Comparison of ENCODE assay signal across 8 cellular contexts in genomic region chrX:153953342-153953830, GRCh38. TPM values are rescaled to one million over a fixed set of nuclear protein-coding genes. Genes with fewer than 3 reads are reported as not detected.
A peak's percentile ranks its signal among the peaks of the same experiment; 100 is the strongest.
DNase-seq lines count a peak whose midpoint lies in the region; ATAC-seq and TF ChIP-seq lines count a peak whose summit lies in the region.

No MANE protein-coding gene starts in this region.

- H3K4me1 ChIP-seq in left lung: peaks cover 0 to 13% of the 10 kb centered on the region in 2 donors

- ATAC-seq in left lung (peak; percentile 82), HG03439 (IDR thresholded peaks at IDR 0.05; ENCODE audit: unreplicated experiment) (no peak)

- no peak overlapping the region for H3K4me3 ChIP-seq in left lung

- DNase-seq in ACHN (peak; percentile 47), NCI-H1048 (lab: John Stamatoyannopoulos, UW) (peak; percentile 46), cerebellar cortex (ENCODE audit: low spot score) (peak; percentile 67), left lung (peak; percentile 67 to 88)
- peak; percentile 63 to 72 for DNase-seq in activated CD4-positive, alpha-beta T cell treated with anti-CD3 and anti-CD28 coated beads for 24 hours (ENCODE audit: low read depth in 2 of 2)
- peak in 2 of 3 experiments; percentile 57 to 73 for DNase-seq in stimulated activated CD4-positive, alpha-beta T cell treated with anti-CD3 and anti-CD28 coated beads, TNF-alpha, amount 100 ng/mL, for 24 hours (ENCODE audit: low read depth in 3 of 3)

- in situ Hi-C loops in ACHN (cut with HindIII; ENCODE audit: low pct_ligation_motif_present, low pct_unique_long_range_greater_than_20kb, low sequenced_read_pairs): no loop called here

- peaks cover 0 to 97% of the 10 kb centered on the region in 2 donors for H3K36me3 ChIP-seq in left lung

- peak; percentile 91 to 98 for TF ChIP-seq CTCF in left lung (IDR thresholded peaks at IDR 0.05)

- no peak overlapping the region for H3K27ac ChIP-seq in left lung

- intact Hi-C loops in left lung (cut with DNase I): no loop called here

- peak; percentile 23 for TF ChIP-seq POLR2A in GM18526 (IDR thresholded peaks at IDR 0.05; ENCODE audit: extremely low read depth, insufficient read length)

- no peaks in the 10 kb centered on the region for H3K27me3 ChIP-seq in left lung

- H3K9me3 ChIP-seq in left lung: no peaks in the 10 kb centered on the region

RNA-seq across cellular contexts. Expression of gene RENBP, which starts 8.9 kb away (rescaled TPM):
- total RNA-seq in left lung: 10 to 100 TPM; 44.7 to 62.1 TPM

RNA-seq across cellular contexts. Expression of gene HCFC1, which starts 18.2 kb away (rescaled TPM):
- 10 to 100 TPM; 46.6 to 58.1 TPM for total RNA-seq in left lung

RNA-seq across cellular contexts. Expression of gene NAA10, which starts 18.5 kb away (rescaled TPM):
- 100 to 1,000 TPM in 1 of 2 donors, 10 to 100 TPM in 1; 87.5 to 105 TPM for total RNA-seq in left lung

RNA-seq across cellular contexts. Expression of gene TMEM187, which starts 19.2 kb away (rescaled TPM):
- total RNA-seq in left lung: 10 to 100 TPM in 1 of 2 donors, 1 to 10 TPM in 1; 8.8 to 13.5 TPM

RNA-seq across cellular contexts. Expression of gene ARHGAP4, which starts 27.3 kb away (rescaled TPM):
- 10 to 100 TPM; 35.6 to 96.2 TPM for total RNA-seq in left lung
